20 cellular contexts compared by ENCODE assay signal in the genomic region with DNA sequence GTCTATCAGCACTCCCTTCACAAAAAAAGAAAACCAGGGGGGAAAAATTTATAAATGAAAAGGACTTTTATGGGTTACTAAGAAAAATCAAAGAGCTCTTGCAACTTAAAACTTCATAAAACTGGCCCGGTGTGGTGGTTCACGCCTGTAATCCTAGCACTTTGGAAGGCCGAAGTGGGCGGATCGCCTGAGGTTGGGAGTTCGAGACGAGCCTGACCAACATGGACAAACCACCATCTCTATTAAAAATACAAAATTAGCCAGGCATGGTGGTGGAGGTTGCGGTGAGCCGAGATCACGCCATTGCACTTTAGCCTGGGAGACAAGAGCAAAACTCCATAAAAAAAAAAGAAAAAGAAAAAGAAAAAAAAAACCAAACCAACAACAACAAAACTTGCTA. TPM values are rescaled to one million over a fixed set of nuclear protein-coding genes. Genes with fewer than 3 reads are reported as not detected.
A peak's percentile ranks its signal among the peaks of the same experiment; 100 is the strongest.
DNase-seq lines count a peak whose midpoint lies in the region; ATAC-seq and TF ChIP-seq lines count a peak whose summit lies in the region.
"Had no signal": no experiment of that assay in that cellular context is flagged by ENCODE, and none has a peak within 500 bp of the region (broad histone marks: within the 10 kb centered on the region; RNA-seq: fewer than 3 reads in every experiment).

No MANE protein-coding gene starts in this region.

- H4K20me1 ChIP-seq in BLaER1 = peaks cover 21% of the 10 kb centered on the region
- no peaks in the 10 kb centered on the region for H4K20me1 ChIP-seq in hepatocyte (ENCODE audit: insufficient read depth, poor library complexity, severe bottlenecking)

- H3K27ac ChIP-seq in BLaER1 (peak overlapping the region; percentile 98), hepatocyte (no peak overlapping the region)
- H3K27ac ChIP-seq: A549, C4-2B had no signal

- peak overlapping the region; percentile 97 for H3K9ac ChIP-seq in BLaER1

- no peaks in the 10 kb centered on the region for H3K79me2 ChIP-seq in hepatocyte

- no peaks in the 10 kb centered on the region for H3K9me2 ChIP-seq in hepatocyte (replicated peaks; ENCODE audit: insufficient read depth)

- ATAC-seq in T-helper 17 cell = no peak
- no peak for ATAC-seq in GM19035 (IDR thresholded peaks at IDR 0.05; ENCODE audit: unreplicated experiment)
- no peak for ATAC-seq in HG03457 (IDR thresholded peaks at IDR 0.05; ENCODE audit: unreplicated experiment)
- ATAC-seq: A549; CD8-positive, alpha-beta T cell had no signal

- H2AFZ ChIP-seq in hepatocyte = no peak overlapping the region

- no peaks in the 10 kb centered on the region for H3K4me1 Mint-ChIP-seq in T-helper 17 cell

- H3K36me3 Mint-ChIP-seq in T-helper 17 cell (ENCODE audit: low read depth) = no peaks in the 10 kb centered on the region
- H3K36me3 Mint-ChIP-seq: CD4-positive, CD25-positive, alpha-beta regulatory T cell; CD8-positive, alpha-beta T cell had no signal

- no peaks in the 10 kb centered on the region for H3K9me3 ChIP-seq in BLaER1
- no peaks in the 10 kb centered on the region for H3K9me3 ChIP-seq in T-helper 17 cell (ENCODE audit: control insufficient read depth, low read length, poor library complexity, severe bottlenecking)
- no peaks in the 10 kb centered on the region for H3K9me3 ChIP-seq in hepatocyte (ENCODE audit: low read depth)
- H3K9me3 ChIP-seq: A549, BE2C, Caco-2, HAP-1 had no signal

- no peak overlapping the region for H3K27ac Mint-ChIP-seq in T-helper 17 cell
- H3K27ac Mint-ChIP-seq: CD4-positive, CD25-positive, alpha-beta regulatory T cell; CD8-positive, alpha-beta T cell; HFFc6 had no signal

- H3K4me1 ChIP-seq in BLaER1 = peaks cover 85% of the 10 kb centered on the region
- peaks cover 6% of the 10 kb centered on the region for H3K4me1 ChIP-seq in hepatocyte (ENCODE audit: insufficient read depth)
- H3K4me1 ChIP-seq: BE2C, HAP-1 had no signal

- WGBS in hepatocyte (ENCODE audit: low lambda C conversion rate, missing lambda C conversion rate) = 98% methylated on average over 10 of the region's 10 CpGs

- no peak for DNase-seq in T-helper 17 cell
- DNase-seq in hepatocyte (ENCODE audit: low spot score) = no peak
- DNase-seq in stimulated activated naive CD4-positive, alpha-beta T cell treated with Interleukin-2 at 50 U/mL for 16 hours (lab: John Stamatoyannopoulos, UW) = no peak
- DNase-seq: 8988T; ACHN; AML-193; BE2C; Caco-2; CD4-positive, CD25-positive, alpha-beta regulatory T cell; CD8-positive, alpha-beta T cell; DMS153; DND-41; GOT3; HFFc6 had no signal

- H3K4me3 ChIP-seq in BLaER1 = peak overlapping the region; percentile 95
- no peak overlapping the region for H3K4me3 ChIP-seq in hepatocyte
- H3K4me3 ChIP-seq: A549, HAP-1 had no signal

- H3K36me3 ChIP-seq in BLaER1 = peaks cover 45% of the 10 kb centered on the region
- H3K36me3 ChIP-seq in hepatocyte (replicated peaks; ENCODE audit: insufficient read depth, low read depth) = no peaks in the 10 kb centered on the region
- H3K36me3 ChIP-seq: BE2C, HAP-1 had no signal

- peaks cover 30% of the 10 kb centered on the region for H3K27me3 ChIP-seq in BLaER1
- H3K27me3 ChIP-seq in hepatocyte = peaks cover 61% of the 10 kb centered on the region

- H3K4me3 Mint-ChIP-seq in T-helper 17 cell = peak overlapping the region; percentile 52
- H3K4me3 Mint-ChIP-seq: HFFc6 had no signal

- H3K27me3 Mint-ChIP-seq in T-helper 17 cell = peaks cover 54% of the 10 kb centered on the region

- no peak for TF ChIP-seq CTCF in hepatocyte (IDR thresholded peaks at IDR 0.05; ENCODE audit: poor library complexity)

- H3K4me2 ChIP-seq in BLaER1 (peak overlapping the region; percentile 87), hepatocyte (peak overlapping the region; percentile 90)
- H3K4me2 ChIP-seq: A549 had no signal

RNA-seq across cellular contexts. Expression of a gene that starts 1.7 kb away (rescaled TPM):
- not detected for total RNA-seq in T-helper 17 cell
- total RNA-seq in hepatocyte = 0.40 and 0.56 TPM in 2 replicates
- polyA plus RNA-seq in hepatocyte = 0.28 and 0.73 TPM in 2 replicates
- total RNA-seq: Caco-2; CD4-positive, CD25-positive, alpha-beta regulatory T cell; CD8-positive, alpha-beta T cell; HFFc6 had no signal
- polyA plus RNA-seq: A549; CD4-positive, CD25-positive, alpha-beta regulatory T cell had no signal

RNA-seq across cellular contexts. Expression of a gene that starts 40.8 kb away (rescaled TPM):
- total RNA-seq in T-helper 17 cell (100 to 1,000 TPM in 1 of 2 donors, 10 to 100 TPM in 1; 99.6 to 105 TPM), hepatocyte (95.7 and 101 TPM in 2 replicates)
- 122 and 135 TPM in 2 replicates for polyA plus RNA-seq in hepatocyte
